In genomic region chr3:65439641-65440040, GRCh38 we compare ENCODE assay signal across 8 cellular contexts.
DNase-seq lines count a peak whose midpoint lies in the region; ATAC-seq and TF ChIP-seq lines count a peak whose summit lies in the region.

No MANE protein-coding gene starts in this region.

- no peaks in the 10 kb centered on the region for H3K27me3 Mint-ChIP-seq in stimulated activated memory B cell treated with anti-CD40 and anti-IgM and Interleukin-4, amounts not matched to agents 10 μg/mL and 1 μg/mL and 100 μg/mL, for 72 hours

- TF ChIP-seq CTCF in WI38 (IDR thresholded peaks at IDR 0.05; ENCODE audit: low read depth, low read length) = peak; percentile 69
- TF ChIP-seq CTCF in heart left ventricle (IDR thresholded peaks at IDR 0.05) = peak; percentile 30 to 77 (median 64)

- H3K36me3 Mint-ChIP-seq in stimulated activated memory B cell treated with anti-CD40 and anti-IgM and Interleukin-4, amounts not matched to agents 10 μg/mL and 1 μg/mL and 100 μg/mL, for 72 hours = no peaks in the 10 kb centered on the region

- H3K4me3 ChIP-seq in WI38 (ENCODE audit: low read depth, low read length) (no peak overlapping the region), heart left ventricle (no peak overlapping the region)

- no peaks in the 10 kb centered on the region for H3K27me3 ChIP-seq in heart left ventricle

- H3K9me3 ChIP-seq in heart left ventricle = no peaks in the 10 kb centered on the region

- no peaks in the 10 kb centered on the region for H3K4me1 Mint-ChIP-seq in stimulated activated memory B cell treated with anti-CD40 and anti-IgM and Interleukin-4, amounts not matched to agents 10 μg/mL and 1 μg/mL and 100 μg/mL, for 72 hours

- intact Hi-C loops in heart left ventricle (cut with DNase I) (loop anchor here (1.0 to 10.0 kb wide), 12 partner anchors 233 to 907 kb away; no protein-coding TSS in a partner anchor), sciatic nerve (cut with DNase I) (loop anchor here (10.0 kb wide), 2 partner anchors 295 to 755 kb away; partner anchors contain the start of gene ADAMTS9)

- ATAC-seq in heart left ventricle (peak; percentile 80 to 91 (median 90)), sciatic nerve (peak; percentile 85), GM21737 (IDR thresholded peaks at IDR 0.05; ENCODE audit: unreplicated experiment) (no peak)
- no peak for ATAC-seq in stimulated activated memory B cell treated with anti-CD40 and anti-IgM and Interleukin-4, amounts not matched to agents 10 μg/mL and 1 μg/mL and 100 μg/mL, for 72 hours

- no peak overlapping the region for H3K27ac ChIP-seq in heart left ventricle

- H3K27ac Mint-ChIP-seq in stimulated activated memory B cell treated with anti-CD40 and anti-IgM and Interleukin-4, amounts not matched to agents 10 μg/mL and 1 μg/mL and 100 μg/mL, for 72 hours = no peak overlapping the region

- no peaks in the 10 kb centered on the region for H3K9me3 Mint-ChIP-seq in stimulated activated memory B cell treated with anti-CD40 and anti-IgM and Interleukin-4, amounts not matched to agents 10 μg/mL and 1 μg/mL and 100 μg/mL, for 72 hours

- WGBS in heart left ventricle, 4 donors = 0 to 5% (median 5%) methylated on average over 5 of the region's 5 CpGs

- H3K36me3 ChIP-seq in heart left ventricle = peaks cover 0 to 53% (median 7%) of the 10 kb centered on the region in 9 donors

- no peak overlapping the region for H3K4me3 Mint-ChIP-seq in stimulated activated memory B cell treated with anti-CD40 and anti-IgM and Interleukin-4, amounts not matched to agents 10 μg/mL and 1 μg/mL and 100 μg/mL, for 72 hours

- no peak for TF ChIP-seq POLR2A in heart left ventricle (IDR thresholded peaks at IDR 0.05)

- DNase-seq in EH (ENCODE audit: low read depth) (peak; percentile 73), LHCN-M2 (ENCODE audit: low read depth) (peak; percentile 52), heart left ventricle (peak in 4 of 5 donors; percentile 47 to 69 (median 62)), sciatic nerve (ENCODE audit: low spot score) (peak; percentile 69), GM19238 (ENCODE audit: insufficient read length, low spot score) (no peak)

- H3K4me1 ChIP-seq in heart left ventricle = peaks cover 0 to 10% (median 6%) of the 10 kb centered on the region in 12 donors

Comparison
In these comparisons a context has a peak if more than half of its experiments do, and no peak if none do; other contexts are left out.
1. ATAC-seq: peak in heart left ventricle (4 of 4) and sciatic nerve (single experiment); none in stimulated activated memory B cell treated with anti-CD40 and anti-IgM and Interleukin-4, amounts not matched to agents 10 μg/mL and 1 μg/mL and 100 μg/mL, for 72 hours (single experiment) and GM21737 (single experiment).